15 cellular contexts compared by ENCODE assay signal in genomic region chr4:150395872-150396271, GRCh38.
DNase-seq lines count a peak whose midpoint lies in the region; FAIRE-seq lines count a peak whose summit lies in the region.
"Had no signal": no experiment of that assay in that cellular context is flagged by ENCODE, and none has a peak within 500 bp of the region (broad histone marks: within the 10 kb centered on the region; RNA-seq: fewer than 3 reads in every experiment).

No MANE protein-coding gene starts in this region.

- DNase-seq in activated CD4-positive, alpha-beta T cell treated with anti-CD3 and anti-CD28 coated beads, Interleukin-2, amount 10 ng/mL, durations not matched to agents 24 days and 14 days: no peak
- no peak for DNase-seq in activated CD4-positive, alpha-beta T cell treated with anti-CD3 and anti-CD28 coated beads for 1 hour
- peak; percentile 32 for DNase-seq in stimulated activated CD4-positive, alpha-beta T cell treated with anti-CD3 and anti-CD28 coated beads, Interleukin-15, amount 100 ng/mL, for 24 hours
- no peak for DNase-seq in stimulated activated CD4-positive, alpha-beta T cell treated with anti-CD3 and anti-CD28 coated beads, Interleukin-12 subunit alpha, Interleukin-12 subunit beta, amount 100 ng/mL, for 4 hours
- peak; percentile 13 to 20 for DNase-seq in stimulated activated CD4-positive, alpha-beta T cell treated with anti-CD3 and anti-CD28 coated beads, Interleukin-2, amount 100 ng/mL, for 24 hours
- DNase-seq in NCI-H774 (lab: John Stamatoyannopoulos, UW) (no peak), caudate nucleus (lab: John Stamatoyannopoulos, UW) (no peak), RCC 7860 (ENCODE audit: low spot score) (no peak)
- DNase-seq: DMS 273 treated with DMSO at 0.1 percent for 48 hours, MV-4-11, NCI-H1417 treated with DMSO at 0.1 percent for 48 hours, NCI-H2029 treated with DMSO at 0.1 percent for 48 hours, NCI-H510A treated with DMSO at 0.1 percent for 48 hours had no signal

- H3K27ac Mint-ChIP-seq in activated CD4-positive, alpha-beta T cell treated with anti-CD3 and anti-CD28 coated beads, Interleukin-2, amount 10 ng/mL, durations not matched to agents 24 days and 14 days: peak overlapping the region; percentile 43

- H3K27me3 Mint-ChIP-seq in activated CD4-positive, alpha-beta T cell treated with anti-CD3 and anti-CD28 coated beads, Interleukin-2, amount 10 ng/mL, durations not matched to agents 24 days and 14 days: no peaks in the 10 kb centered on the region

- H3K4me1 Mint-ChIP-seq in activated CD4-positive, alpha-beta T cell treated with anti-CD3 and anti-CD28 coated beads, Interleukin-2, amount 10 ng/mL, durations not matched to agents 24 days and 14 days: peaks cover 14% of the 10 kb centered on the region

- H3K27ac ChIP-seq in caudate nucleus (ENCODE audit: low read depth, low read length): no peak overlapping the region
- H3K27ac ChIP-seq: BLaER1 treated with 17β-estradiol and CSF1 and Interleukin-3, amounts not matched to agents 10 nM and 100 nM had no signal

- H3K36me3 Mint-ChIP-seq in activated CD4-positive, alpha-beta T cell treated with anti-CD3 and anti-CD28 coated beads, Interleukin-2, amount 10 ng/mL, durations not matched to agents 24 days and 14 days (ENCODE audit: low read depth): peaks cover 22% of the 10 kb centered on the region

- H3K9me3 Mint-ChIP-seq in activated CD4-positive, alpha-beta T cell treated with anti-CD3 and anti-CD28 coated beads, Interleukin-2, amount 10 ng/mL, durations not matched to agents 24 days and 14 days: peaks cover 15% of the 10 kb centered on the region

- no peak for FAIRE-seq in RCC 7860 (lab: Jason Lieb, UNC)
- FAIRE-seq: HTR-8/SVneo had no signal

- no peak overlapping the region for H3K4me3 Mint-ChIP-seq in activated CD4-positive, alpha-beta T cell treated with anti-CD3 and anti-CD28 coated beads, Interleukin-2, amount 10 ng/mL, durations not matched to agents 24 days and 14 days

- intact Hi-C loops in activated CD4-positive, alpha-beta T cell treated with anti-CD3 and anti-CD28 coated beads, Interleukin-2, amount 10 ng/mL, durations not matched to agents 24 days and 14 days (cut with micrococcal nuclease): loop anchor here (2.0 to 5.0 kb wide), 2 partner anchors 41 to 636 kb away; no protein-coding TSS in a partner anchor

Comparison
In these comparisons a context has a peak if more than half of its experiments do, and no peak if none do; other contexts are left out.
1. DNase-seq: peak in stimulated activated CD4-positive, alpha-beta T cell treated with anti-CD3 and anti-CD28 coated beads, Interleukin-15, amount 100 ng/mL, for 24 hours (single experiment) and stimulated activated CD4-positive, alpha-beta T cell treated with anti-CD3 and anti-CD28 coated beads, Interleukin-2, amount 100 ng/mL, for 24 hours (2 of 2); none in activated CD4-positive, alpha-beta T cell treated with anti-CD3 and anti-CD28 coated beads, Interleukin-2, amount 10 ng/mL, durations not matched to agents 24 days and 14 days (single experiment), activated CD4-positive, alpha-beta T cell treated with anti-CD3 and anti-CD28 coated beads for 1 hour (single experiment), stimulated activated CD4-positive, alpha-beta T cell treated with anti-CD3 and anti-CD28 coated beads, Interleukin-12 subunit alpha, Interleukin-12 subunit beta, amount 100 ng/mL, for 4 hours (single experiment), NCI-H774 (single experiment), caudate nucleus (0 of 61) and RCC 7860 (single experiment).